ENCODE assay signal across 23 cellular contexts in the genomic region with DNA sequence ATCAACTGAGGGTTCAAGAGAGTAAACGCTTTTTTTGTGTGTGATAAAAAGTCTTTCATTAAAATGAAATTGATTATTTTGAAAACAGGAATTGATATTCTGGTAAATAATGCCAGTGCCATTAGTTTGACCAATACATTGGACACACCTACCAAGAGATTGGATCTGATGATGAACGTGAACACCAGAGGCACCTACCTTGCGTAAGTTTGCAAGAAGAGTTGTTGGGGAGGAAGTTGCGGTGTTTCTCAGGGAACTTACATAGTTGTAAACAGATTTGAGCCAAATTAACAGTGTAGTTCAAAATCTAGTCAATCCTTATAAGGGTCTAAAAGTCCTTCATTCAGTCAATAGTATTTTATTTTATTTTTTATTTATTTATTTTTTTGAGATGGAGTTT.
"Had no signal": no experiment of that assay in that cellular context is flagged by ENCODE, and none has a peak within 500 bp of the region (broad histone marks: within the 10 kb centered on the region; RNA-seq: fewer than 3 reads in every experiment).

No MANE protein-coding gene starts in this region.

- H3K4me2 ChIP-seq: hepatocyte had no signal

- H2AFZ ChIP-seq: hepatocyte had no signal

- H3K27ac ChIP-seq: breast epithelium, colonic mucosa, gastrocnemius medialis, hepatocyte, ovary, right lobe of liver, thoracic aorta had no signal

- H3K4me1 ChIP-seq: breast epithelium, colonic mucosa, gastrocnemius medialis had no signal

- H3K4me3 ChIP-seq: breast epithelium, colonic mucosa, gastrocnemius medialis, hepatocyte, ovary, right lobe of liver, thoracic aorta had no signal

- DNase-seq: activated CD4-positive, alpha-beta T cell treated with anti-CD3 and anti-CD28 coated beads for 36 hours; activated CD4-positive, CD25-positive, alpha-beta regulatory T cell; activated CD8-positive, alpha-beta memory T cell treated with anti-CD3 and anti-CD28 coated beads, Interleukin-2, amount 10 ng/mL, durations not matched to agents 7 days and 5 days; activated CD8-positive, alpha-beta T cell treated with anti-CD3 and anti-CD28 coated beads, Interleukin-2, amount 10 ng/mL, durations not matched to agents 7 days and 5 days; activated naive CD4-positive, alpha-beta T cell; activated T-cell treated with anti-CD3 and anti-CD28 coated beads, Interleukin-2, amount 50 U/mL, for 48 hours; colonic mucosa; effector memory CD8-positive, alpha-beta T cell; erythroblast; gastrocnemius medialis; left cardiac atrium; mesendoderm; ovary; right lobe of liver; stimulated activated CD4-positive, alpha-beta T cell treated with anti-CD3 and anti-CD28 coated beads, Interleukin-12 subunit alpha, Interleukin-12 subunit beta, amount 100 ng/mL, for 4 hours; stimulated activated CD4-positive, alpha-beta T cell treated with anti-CD3 and anti-CD28 coated beads, Interleukin-4, amount 100 ng/mL, for 24 hours; T-helper 1 cell; trophoblast cell had no signal

- H3K36me3 ChIP-seq: breast epithelium, colonic mucosa, ovary had no signal

- H3K9me3 ChIP-seq: breast epithelium, colonic mucosa, gastrocnemius medialis, ovary, right lobe of liver, thoracic aorta had no signal

- ATAC-seq: activated CD4-positive, alpha-beta T cell treated with anti-CD3 and anti-CD28 coated beads for 36 hours; activated CD8-positive, alpha-beta memory T cell treated with anti-CD3 and anti-CD28 coated beads, Interleukin-2, amount 10 ng/mL, durations not matched to agents 7 days and 5 days; activated CD8-positive, alpha-beta T cell treated with anti-CD3 and anti-CD28 coated beads, Interleukin-2, amount 10 ng/mL, durations not matched to agents 7 days and 5 days; activated naive CD4-positive, alpha-beta T cell treated with anti-CD3 and anti-CD28 coated beads, Interleukin-2, amount 50 U/mL, for 72 hours; effector memory CD8-positive, alpha-beta T cell; gastrocnemius medialis; left cardiac atrium; right lobe of liver; stimulated activated effector memory CD8-positive, alpha-beta T cell treated with anti-CD3 and anti-CD28 coated beads, Interleukin-12 subunit alpha, Interleukin-12 subunit beta, amount 100 ng/mL, for 72 hours had no signal

- H3K27me3 ChIP-seq: breast epithelium, colonic mucosa, gastrocnemius medialis, hepatocyte, ovary, right lobe of liver had no signal
